ENCODE assay signal across 1 cellular context in genomic region chr7:118184392-118184899, GRCh38.
TF ChIP-seq lines count a peak whose summit lies in the region.

No MANE protein-coding gene starts in this region.

TF ChIP-seq in SK-N-SH, 30 proteins besides CTCF, POLR2A, EP300 and RAD21 (continued from another document):
- TF ChIP-seq REST (IDR thresholded peaks at IDR 0.05; ENCODE audit: low read depth, low read length), result no peak
- no peak for TF ChIP-seq FOXJ3 (CRISPR knock-in tag; IDR thresholded peaks at IDR 0.05)
- TF ChIP-seq SIN3A (IDR thresholded peaks at IDR 0.05; ENCODE audit: borderline replicate concordance, low read depth, low read length), result no peak
- no peak for TF ChIP-seq SMC3 (IDR thresholded peaks at IDR 0.05; ENCODE audit: low read depth, low read length)
- no peak for TF ChIP-seq MEF2A (IDR thresholded peaks at IDR 0.05; ENCODE audit: borderline replicate concordance, low read depth)
- no peak for TF ChIP-seq ELF1 (IDR thresholded peaks at IDR 0.05)
- no peak for TF ChIP-seq ZBTB33 (IDR thresholded peaks at IDR 0.05; ENCODE audit: borderline replicate concordance, low read depth)
- no peak for TF ChIP-seq NFIC (IDR thresholded peaks at IDR 0.05; ENCODE audit: borderline replicate concordance)
- no peak for TF ChIP-seq TAF1 (IDR thresholded peaks at IDR 0.05; ENCODE audit: borderline replicate concordance, low read depth, low read length)
- no peak for TF ChIP-seq RCOR1 (IDR thresholded peaks at IDR 0.05; ENCODE audit: low read length)
- no peak for TF ChIP-seq FOXM1 (IDR thresholded peaks at IDR 0.05; ENCODE audit: low read depth)
- TF ChIP-seq POLR2AphosphoS5 (IDR thresholded peaks at IDR 0.05; ENCODE audit: low read depth, low read length), result no peak
